Comparison of ENCODE assay signal across 1 cellular context in genomic region chr15:85367741-85368140, GRCh38.
TF ChIP-seq lines count a peak whose summit lies in the region.

No MANE protein-coding gene starts in this region.

TF ChIP-seq in SK-N-SH, 30 proteins besides CTCF, POLR2A, EP300 and RAD21:
- TF ChIP-seq, protein P1, sequence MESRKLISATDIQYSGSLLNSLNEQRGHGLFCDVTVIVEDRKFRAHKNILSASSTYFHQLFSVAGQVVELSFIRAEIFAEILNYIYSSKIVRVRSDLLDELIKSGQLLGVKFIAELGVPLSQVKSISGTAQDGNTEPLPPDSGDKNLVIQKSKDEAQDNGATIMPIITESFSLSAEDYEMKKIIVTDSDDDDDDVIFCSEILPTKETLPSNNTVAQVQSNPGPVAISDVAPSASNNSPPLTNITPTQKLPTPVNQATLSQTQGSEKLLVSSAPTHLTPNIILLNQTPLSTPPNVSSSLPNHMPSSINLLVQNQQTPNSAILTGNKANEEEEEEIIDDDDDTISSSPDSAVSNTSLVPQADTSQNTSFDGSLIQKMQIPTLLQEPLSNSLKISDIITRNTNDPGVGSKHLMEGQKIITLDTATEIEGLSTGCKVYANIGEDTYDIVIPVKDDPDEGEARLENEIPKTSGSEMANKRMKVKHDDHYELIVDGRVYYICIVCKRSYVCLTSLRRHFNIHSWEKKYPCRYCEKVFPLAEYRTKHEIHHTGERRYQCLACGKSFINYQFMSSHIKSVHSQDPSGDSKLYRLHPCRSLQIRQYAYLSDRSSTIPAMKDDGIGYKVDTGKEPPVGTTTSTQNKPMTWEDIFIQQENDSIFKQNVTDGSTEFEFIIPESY (IDR thresholded peaks at IDR 0.05; ENCODE audit: borderline replicate concordance, low read depth) = no peak
- TF ChIP-seq EZH2phosphoT487 (IDR thresholded peaks at IDR 0.05; ENCODE audit: borderline replicate concordance, low read depth) = no peak
- no peak for TF ChIP-seq SIN3A (IDR thresholded peaks at IDR 0.05; ENCODE audit: borderline replicate concordance, low read depth, low read length)
- no peak for TF ChIP-seq NRF1 (IDR thresholded peaks at IDR 0.05; ENCODE audit: low read depth, low read length)
- no peak for TF ChIP-seq JUND (IDR thresholded peaks at IDR 0.05)
- no peak for TF ChIP-seq TCF12 (IDR thresholded peaks at IDR 0.05)
- TF ChIP-seq RXRA (IDR thresholded peaks at IDR 0.05; ENCODE audit: borderline replicate concordance, low read depth) = no peak
- TF ChIP-seq IRF3 (IDR thresholded peaks at IDR 0.05; ENCODE audit: low read depth, low read length) = no peak
- TF ChIP-seq RCOR1 (IDR thresholded peaks at IDR 0.05; ENCODE audit: low read length) = no peak
